8 cellular contexts compared by ENCODE assay signal in the genomic region with DNA sequence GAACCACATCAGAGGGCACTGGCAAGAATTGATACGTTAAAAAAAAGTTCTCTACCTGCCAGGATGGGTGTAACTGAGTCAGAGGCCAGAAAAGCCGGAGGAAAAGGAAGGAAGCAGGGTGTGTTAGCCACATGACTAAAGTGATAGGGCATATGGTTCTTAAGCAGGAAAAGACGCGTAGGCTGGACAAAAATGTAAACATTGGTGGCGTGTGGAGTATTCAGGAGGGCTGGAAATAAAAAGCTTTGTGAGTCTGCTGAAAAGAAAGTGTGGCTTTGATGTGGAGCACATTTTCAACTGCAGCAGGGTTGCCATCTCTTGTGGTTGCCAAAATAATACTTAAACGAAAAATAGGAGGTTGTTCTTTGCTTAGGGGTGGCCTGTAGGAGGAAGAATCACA.
DNase-seq lines count a peak whose midpoint lies in the region; ATAC-seq and TF ChIP-seq lines count a peak whose summit lies in the region.

No MANE protein-coding gene starts in this region.

- H3K27me3 ChIP-seq in AG04450 (ENCODE audit: control insufficient read depth, insufficient read depth, low read length), result no peaks in the 10 kb centered on the region

- CTCF ChIA-PET in AG04450 (lab: Charles Lee), result no interaction called here

- ATAC-seq in HG02759 (IDR thresholded peaks at IDR 0.05; ENCODE audit: unreplicated experiment) (no peak), HG02885 (IDR thresholded peaks at IDR 0.05; ENCODE audit: poor library complexity, unreplicated experiment) (no peak)

- H3K9me3 ChIP-seq in AG04450 (ENCODE audit: control insufficient read depth, insufficient read depth, low read length), result no peaks in the 10 kb centered on the region

- TF ChIP-seq CTCF in AG04450 (IDR thresholded peaks at IDR 0.05; ENCODE audit: low read depth, low read length), result no peak
- no peak for TF ChIP-seq CTCF in fibroblast of the aortic adventitia (IDR thresholded peaks at IDR 0.05; ENCODE audit: insufficient read depth, low read length)

- POLR2A ChIA-PET in AG04450 (lab: Yijun Ruan, JAX), result no interaction called here

- H3K4me3 ChIP-seq in AG04450 (ENCODE audit: low read depth, low read length) (no peak overlapping the region), fibroblast of the aortic adventitia (ENCODE audit: low read depth, low read length) (no peak overlapping the region)

- H3K27ac ChIP-seq in AG04450 (ENCODE audit: low read depth, low read length), result peak overlapping the region; percentile 63

- DNase-seq in AG04450 (ENCODE audit: low read depth, low spot score), result peak; percentile 75
- peak; percentile 17 for DNase-seq in GM04504 (ENCODE audit: low read depth)
- peak; percentile 25 for DNase-seq in activated CD8-positive, alpha-beta memory T cell treated with anti-CD3 and anti-CD28 coated beads, Interleukin-2, amount 50 U/mL, for 4 hours
- DNase-seq in fibroblast of the aortic adventitia (ENCODE audit: low read depth), result peak; percentile 69
- no peak for DNase-seq in NCI-H345 (lab: John Stamatoyannopoulos, UW)
- no peak for DNase-seq in putamen (ENCODE audit: low spot score)

Comparison
In these comparisons a context has a peak if more than half of its experiments do, and no peak if none do; other contexts are left out.
1. DNase-seq: peak in AG04450 (single experiment), GM04504 (single experiment), activated CD8-positive, alpha-beta memory T cell treated with anti-CD3 and anti-CD28 coated beads, Interleukin-2, amount 50 U/mL, for 4 hours (single experiment) and fibroblast of the aortic adventitia (single experiment); none in NCI-H345 (single experiment) and putamen (single experiment).